27 cellular contexts compared by ENCODE assay signal in genomic region chr20:42688576-42688975, GRCh38.
DNase-seq lines count a peak whose midpoint lies in the region; ATAC-seq and TF ChIP-seq lines count a peak whose summit lies in the region.
"Had no signal": no experiment of that assay in that cellular context is flagged by ENCODE, and none has a peak within 500 bp of the region (broad histone marks: within the 10 kb centered on the region; RNA-seq: fewer than 3 reads in every experiment).

No MANE protein-coding gene starts in this region.

- no peak overlapping the region for H3K4me3 Mint-ChIP-seq in activated CD4-positive, alpha-beta T cell treated with anti-CD3 and anti-CD28 coated beads for 36 hours
- no peak overlapping the region for H3K4me3 Mint-ChIP-seq in endodermal cell
- H3K4me3 Mint-ChIP-seq in progenitor cell of endocrine pancreas (ENCODE audit: low read depth), result no peak overlapping the region
- H3K4me3 Mint-ChIP-seq: CD8-positive, alpha-beta T cell; GM23338; stimulated activated naive CD8-positive, alpha-beta T cell treated with anti-CD3 and anti-CD28 coated beads, Interleukin-15, amount 100 ng/mL, for 72 hours; T-helper 17 cell had no signal

- intact Hi-C loops in activated CD4-positive, alpha-beta T cell treated with anti-CD3 and anti-CD28 coated beads for 36 hours (cut with DNase I, micrococcal nuclease), result no loop called here

- CTCF ChIA-PET in activated CD4-positive, alpha-beta T cell treated with anti-CD3 and anti-CD28 coated beads for 36 hours (lab: Charles Lee), result no interaction called here

- no peaks in the 10 kb centered on the region for H3K9me3 ChIP-seq in endodermal cell (ENCODE audit: control insufficient read depth, low read length)
- H3K9me3 ChIP-seq: psoas muscle, SK-N-SH, tibial artery had no signal

- H3K36me3 Mint-ChIP-seq in activated CD4-positive, alpha-beta T cell treated with anti-CD3 and anti-CD28 coated beads for 36 hours (ENCODE audit: low read depth), result no peaks in the 10 kb centered on the region
- H3K36me3 Mint-ChIP-seq in endodermal cell (ENCODE audit: low read depth) (no peaks in the 10 kb centered on the region), progenitor cell of endocrine pancreas (ENCODE audit: insufficient read depth) (peaks cover 5% of the 10 kb centered on the region)
- H3K36me3 Mint-ChIP-seq: CD8-positive, alpha-beta T cell had no signal

- H3K4me3 ChIP-seq in endodermal cell (ENCODE audit: low read length), result no peak overlapping the region
- H3K4me3 ChIP-seq: gastroesophageal sphincter, GM23338, lung, psoas muscle, tibial artery had no signal

- DNase-seq in activated CD4-positive, alpha-beta T cell treated with anti-CD3 and anti-CD28 coated beads for 36 hours, result peak; percentile 9
- no peak for DNase-seq in activated CD4-positive, alpha-beta T cell treated with anti-CD3 and anti-CD28 coated beads, Interleukin-2, amount 50 U/mL, for 48 hours
- DNase-seq in OCI-M1 (lab: John Stamatoyannopoulos, UW) (peak; percentile 2), endodermal cell (peak; percentile 87), progenitor cell of endocrine pancreas (ENCODE audit: low spot score, unreplicated experiment) (peak; percentile 43), T1000 (lab: John Stamatoyannopoulos, UW) (no peak), cerebellum (ENCODE audit: low spot score) (no peak), UCSD-AML1 (lab: John Stamatoyannopoulos, UW; ENCODE audit: unreplicated experiment) (no peak)
- DNase-seq: activated CD4-positive, alpha-beta T cell treated with anti-CD3 and anti-CD28 coated beads, Interleukin-2, amount 50 U/mL, for 1 hour; activated naive CD4-positive, alpha-beta T cell treated with anti-CD3 and anti-CD28 coated beads, Interleukin-2, amount 50 U/mL, for 16 hours; AML-193; amygdala; CD8-positive, alpha-beta T cell; cortex of kidney; NCI-H2107; NCI-H510A treated with DMSO at 0.1 percent for 48 hours; psoas muscle; SK-N-SH; stimulated activated naive CD8-positive, alpha-beta T cell treated with anti-CD3 and anti-CD28 coated beads, Interleukin-15, amount 100 ng/mL, for 72 hours; T-helper 17 cell; tibial artery; WERI-Rb-1 had no signal

- H3K36me3 ChIP-seq in endodermal cell (ENCODE audit: control insufficient read depth, insufficient read depth, low read length), result no peaks in the 10 kb centered on the region
- H3K36me3 ChIP-seq: gastroesophageal sphincter, tibial artery, WERI-Rb-1 had no signal

- H3K27ac ChIP-seq in endodermal cell (ENCODE audit: low read depth, low read length), result no peak overlapping the region
- H3K27ac ChIP-seq: 22Rv1, gastroesophageal sphincter, psoas muscle, RWPE1, tibial artery, WERI-Rb-1 had no signal

- H3K27ac Mint-ChIP-seq in activated CD4-positive, alpha-beta T cell treated with anti-CD3 and anti-CD28 coated beads for 36 hours, result no peak overlapping the region
- H3K27ac Mint-ChIP-seq in endodermal cell (no peak overlapping the region), progenitor cell of endocrine pancreas (no peak overlapping the region)
- H3K27ac Mint-ChIP-seq: CD8-positive, alpha-beta T cell; GM23338; stimulated activated naive CD8-positive, alpha-beta T cell treated with anti-CD3 and anti-CD28 coated beads, Interleukin-15, amount 100 ng/mL, for 72 hours; T-helper 17 cell had no signal

- 44% methylated on average over 1 of the region's 1 CpG; no CpG with 5 or more reads in 1 of the 2 experiments for WGBS in endodermal cell (ENCODE audit: insufficient coverage in 1 of 2, insufficient read length in 1 of 2), 2 experiments

- H3K4me1 Mint-ChIP-seq in activated CD4-positive, alpha-beta T cell treated with anti-CD3 and anti-CD28 coated beads for 36 hours, result no peaks in the 10 kb centered on the region
- H3K4me1 Mint-ChIP-seq in endodermal cell (no peaks in the 10 kb centered on the region), progenitor cell of endocrine pancreas (ENCODE audit: low read depth) (no peaks in the 10 kb centered on the region)
- H3K4me1 Mint-ChIP-seq: GM23338; stimulated activated naive CD8-positive, alpha-beta T cell treated with anti-CD3 and anti-CD28 coated beads, Interleukin-15, amount 100 ng/mL, for 72 hours; T-helper 17 cell had no signal

- H3K9ac ChIP-seq in endodermal cell (ENCODE audit: extremely low read depth, low read length, poor library complexity, severe bottlenecking), result no peak overlapping the region
- H3K9ac ChIP-seq: SK-N-SH had no signal

- no peaks in the 10 kb centered on the region for H3K27me3 ChIP-seq in endodermal cell (ENCODE audit: control insufficient read depth, insufficient read depth, low read length, poor library complexity, severe bottlenecking)
- H3K27me3 ChIP-seq: tibial artery had no signal

- TF ChIP-seq CTCF in endodermal cell (conservative IDR thresholded peaks at IDR 0.05) (no peak), progenitor cell of endocrine pancreas (IDR thresholded peaks at IDR 0.05; ENCODE audit: unreplicated experiment) (no peak)

- H3K27me3 Mint-ChIP-seq in activated CD4-positive, alpha-beta T cell treated with anti-CD3 and anti-CD28 coated beads for 36 hours, result no peaks in the 10 kb centered on the region
- H3K27me3 Mint-ChIP-seq in endodermal cell (ENCODE audit: insufficient read depth), result peaks cover 13% of the 10 kb centered on the region
- H3K27me3 Mint-ChIP-seq in progenitor cell of endocrine pancreas, result no peaks in the 10 kb centered on the region
- H3K27me3 Mint-ChIP-seq: stimulated activated naive CD8-positive, alpha-beta T cell treated with anti-CD3 and anti-CD28 coated beads, Interleukin-15, amount 100 ng/mL, for 72 hours; T-helper 17 cell had no signal

- peaks cover 8% of the 10 kb centered on the region for H3K9me3 Mint-ChIP-seq in activated CD4-positive, alpha-beta T cell treated with anti-CD3 and anti-CD28 coated beads for 36 hours (ENCODE audit: low read depth)
- H3K9me3 Mint-ChIP-seq in endodermal cell (peaks cover 2% of the 10 kb centered on the region), progenitor cell of endocrine pancreas (ENCODE audit: low read depth) (peaks cover 10% of the 10 kb centered on the region)

- ATAC-seq in activated CD4-positive, alpha-beta T cell treated with anti-CD3 and anti-CD28 coated beads for 36 hours, result no peak
- ATAC-seq: CD8-positive, alpha-beta T cell; gastroesophageal sphincter; GM23338; psoas muscle; stimulated activated naive CD8-positive, alpha-beta T cell treated with anti-CD3 and anti-CD28 coated beads, Interleukin-15, amount 100 ng/mL, for 72 hours; T-helper 17 cell had no signal

- H3K4me1 ChIP-seq in endodermal cell (ENCODE audit: control insufficient read depth, insufficient read depth, low read length), result no peaks in the 10 kb centered on the region
- H3K4me1 ChIP-seq: gastroesophageal sphincter, psoas muscle, tibial artery had no signal

- POLR2A ChIA-PET in activated CD4-positive, alpha-beta T cell treated with anti-CD3 and anti-CD28 coated beads for 36 hours (lab: Charles Lee), result no interaction called here

Comparison
In these comparisons a context has a peak if more than half of its experiments do, and no peak if none do; other contexts are left out.
1. DNase-seq: peak in activated CD4-positive, alpha-beta T cell treated with anti-CD3 and anti-CD28 coated beads for 36 hours (single experiment), OCI-M1 (single experiment), endodermal cell (single experiment) and progenitor cell of endocrine pancreas (single experiment); none in activated CD4-positive, alpha-beta T cell treated with anti-CD3 and anti-CD28 coated beads, Interleukin-2, amount 50 U/mL, for 48 hours (0 of 2), T1000 (single experiment), cerebellum (single experiment) and UCSD-AML1 (single experiment).